Comparison of ENCODE assay signal across 1 cellular context in the genomic region with DNA sequence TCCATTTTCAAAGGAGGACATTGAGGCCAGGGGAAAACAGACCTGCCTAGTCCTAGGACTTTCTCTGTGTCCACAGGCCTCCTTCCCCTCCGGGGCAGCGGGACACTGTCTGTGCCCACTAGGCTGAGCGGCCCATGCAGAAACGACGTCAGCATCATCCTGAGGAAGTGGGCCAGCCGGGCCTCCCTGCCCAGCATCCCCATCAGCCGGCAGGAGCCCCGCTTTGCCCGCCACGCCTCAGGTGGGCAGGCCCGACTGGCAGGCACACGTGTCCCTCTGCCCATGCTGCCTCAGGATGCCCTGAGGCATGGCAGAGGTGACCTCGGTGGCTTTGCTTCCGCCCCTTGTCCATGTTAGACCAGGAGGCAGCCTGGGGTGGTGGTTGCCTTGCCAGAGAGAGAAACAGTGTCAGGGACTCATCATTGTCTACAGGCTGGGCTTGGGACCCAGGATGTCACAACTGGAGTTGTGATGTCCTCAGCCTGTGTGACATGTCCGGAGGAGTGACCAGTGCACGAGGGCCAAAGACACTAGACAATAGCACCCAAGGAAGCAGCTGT.
TF ChIP-seq lines count a peak whose summit lies in the region.

No MANE protein-coding gene starts in this region.

TF ChIP-seq in IMR-90, 13 proteins besides CTCF, POLR2A, EP300 and RAD21:
- TF ChIP-seq CEBPB (IDR thresholded peaks at IDR 0.05; ENCODE audit: low read depth, low read length) (no peak), RFX5 (IDR thresholded peaks at IDR 0.05; ENCODE audit: low read depth, low read length) (no peak), SMC3 (IDR thresholded peaks at IDR 0.05; ENCODE audit: low read depth, low read length) (no peak), RCOR1 (IDR thresholded peaks at IDR 0.05; ENCODE audit: insufficient replicate concordance, low read length) (no peak), MXI1 (IDR thresholded peaks at IDR 0.05; ENCODE audit: borderline replicate concordance, low read depth, low read length) (no peak), MAFK (IDR thresholded peaks at IDR 0.05; ENCODE audit: low read depth, low read length) (no peak), FOS (IDR thresholded peaks at IDR 0.05; ENCODE audit: low read depth, low read length) (no peak), BHLHE40 (IDR thresholded peaks at IDR 0.05; ENCODE audit: low read depth, low read length) (no peak), MAZ (IDR thresholded peaks at IDR 0.05; ENCODE audit: borderline replicate concordance, low read depth, low read length) (no peak), CHD1 (IDR thresholded peaks at IDR 0.05; ENCODE audit: low read depth, low read length) (no peak), NFE2L2 (IDR thresholded peaks at IDR 0.05; ENCODE audit: low read depth, low read length) (no peak)
- TF ChIP-seq, protein P1, sequence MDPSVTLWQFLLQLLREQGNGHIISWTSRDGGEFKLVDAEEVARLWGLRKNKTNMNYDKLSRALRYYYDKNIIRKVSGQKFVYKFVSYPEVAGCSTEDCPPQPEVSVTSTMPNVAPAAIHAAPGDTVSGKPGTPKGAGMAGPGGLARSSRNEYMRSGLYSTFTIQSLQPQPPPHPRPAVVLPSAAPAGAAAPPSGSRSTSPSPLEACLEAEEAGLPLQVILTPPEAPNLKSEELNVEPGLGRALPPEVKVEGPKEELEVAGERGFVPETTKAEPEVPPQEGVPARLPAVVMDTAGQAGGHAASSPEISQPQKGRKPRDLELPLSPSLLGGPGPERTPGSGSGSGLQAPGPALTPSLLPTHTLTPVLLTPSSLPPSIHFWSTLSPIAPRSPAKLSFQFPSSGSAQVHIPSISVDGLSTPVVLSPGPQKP (IDR thresholded peaks at IDR 0.05; ENCODE audit: borderline replicate concordance, low read depth, low read length), result no peak
- TF ChIP-seq, protein P2, sequence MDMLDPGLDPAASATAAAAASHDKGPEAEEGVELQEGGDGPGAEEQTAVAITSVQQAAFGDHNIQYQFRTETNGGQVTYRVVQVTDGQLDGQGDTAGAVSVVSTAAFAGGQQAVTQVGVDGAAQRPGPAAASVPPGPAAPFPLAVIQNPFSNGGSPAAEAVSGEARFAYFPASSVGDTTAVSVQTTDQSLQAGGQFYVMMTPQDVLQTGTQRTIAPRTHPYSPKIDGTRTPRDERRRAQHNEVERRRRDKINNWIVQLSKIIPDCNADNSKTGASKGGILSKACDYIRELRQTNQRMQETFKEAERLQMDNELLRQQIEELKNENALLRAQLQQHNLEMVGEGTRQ (IDR thresholded peaks at IDR 0.05; ENCODE audit: low read depth, low read length), result no peak
TF ChIP-seq in IMR-90: peak in this region for 0.
